ENCODE assay signal across 12 cellular contexts in genomic region chr17:10077561-10078299, GRCh38.
"Had no signal": no experiment of that assay in that cellular context is flagged by ENCODE, and none has a peak within 500 bp of the region (broad histone marks: within the 10 kb centered on the region; RNA-seq: fewer than 3 reads in every experiment).

No MANE protein-coding gene starts in this region.

- H3K27ac Mint-ChIP-seq: activated B cell treated with CpG ODN at 0.5 μM for 24 hours; activated CD4-positive, alpha-beta T cell treated with anti-CD3 and anti-CD28 coated beads, Interleukin-2, amount 10 ng/mL, durations not matched to agents 7 days and 5 days; nephron progenitor cell; T-helper 17 cell had no signal

- H3K4me3 Mint-ChIP-seq: activated B cell treated with CpG ODN at 0.5 μM for 24 hours; activated CD4-positive, alpha-beta T cell treated with anti-CD3 and anti-CD28 coated beads, Interleukin-2, amount 10 ng/mL, durations not matched to agents 7 days and 5 days; nephron progenitor cell; T-helper 17 cell had no signal

- H3K27me3 Mint-ChIP-seq: activated B cell treated with CpG ODN at 0.5 μM for 24 hours; activated CD4-positive, alpha-beta T cell treated with anti-CD3 and anti-CD28 coated beads, Interleukin-2, amount 10 ng/mL, durations not matched to agents 7 days and 5 days had no signal

- ATAC-seq: left colon, sciatic nerve, T-helper 17 cell had no signal

- DNase-seq: activated B cell treated with CpG ODN at 0.5 μM for 24 hours; activated CD4-positive, alpha-beta T cell treated with anti-CD3 and anti-CD28 coated beads, Interleukin-2, amount 10 ng/mL, durations not matched to agents 7 days and 5 days; activated effector memory CD4-positive, alpha-beta T cell treated with anti-CD3 and anti-CD28 coated beads, Interleukin-2, amount 50 U/mL, for 16 hours; activated T-cell treated with anti-CD3 and anti-CD28 coated beads, Interleukin-2, amount 50 U/mL, for 1 hour; foreskin melanocyte; head of caudate nucleus; left colon; mammary epithelial cell; nephron progenitor cell; stimulated activated CD4-positive, alpha-beta T cell treated with anti-CD3 and anti-CD28 coated beads, Interleukin-12 subunit alpha, Interleukin-12 subunit beta, amount 100 ng/mL, for 4 hours; T-helper 17 cell had no signal

- H3K4me1 Mint-ChIP-seq: T-helper 17 cell had no signal
